Comparison of ENCODE assay signal across 9 cellular contexts in genomic region chr2:109158237-109158636, GRCh38.
"Had no signal": no experiment of that assay in that cellular context is flagged by ENCODE, and none has a peak within 500 bp of the region (broad histone marks: within the 10 kb centered on the region; RNA-seq: fewer than 3 reads in every experiment).

No MANE protein-coding gene starts in this region.

- ATAC-seq: GM23338, HepG2, K562 had no signal

- FAIRE-seq: H1, H54, HepG2, K562 had no signal

- H3K4me2 ChIP-seq: GM23338 had no signal

- DNase-seq: H9, HCEC 1CT, HFFc6, KG1 had no signal

- H3K4me3 ChIP-seq: GM23338, K562 had no signal
